Comparison of ENCODE assay signal across 9 cellular contexts in genomic region chr1:161647507-161648360, GRCh38. TPM values are rescaled to one million over a fixed set of nuclear protein-coding genes. Genes with fewer than 3 reads are reported as not detected.
DNase-seq lines count a peak whose midpoint lies in the region; ATAC-seq, FAIRE-seq and TF ChIP-seq lines count a peak whose summit lies in the region.
"Not testable (repeated sequence)": the region's sequence is repeated elsewhere in the genome, so short reads cannot be mapped to it uniquely, and the experiment has no call there.
"Had no signal": no experiment of that assay in that cellular context is flagged by ENCODE, and none has a peak within 500 bp of the region (broad histone marks: within the 10 kb centered on the region; RNA-seq: fewer than 3 reads in every experiment).

No MANE protein-coding gene starts in this region.

- WGBS in spleen, 5 donors = 53 to 64% (median 57%) methylated on average over 11 to 12 of the region's 13 CpGs

- not testable (repeated sequence) for H2AFZ ChIP-seq in OCI-LY3 (ENCODE audit: low read depth, low read length)

- not testable (repeated sequence) for H3K9me3 Mint-ChIP-seq in CD14-positive monocyte

- not testable (repeated sequence) for H3K4me3 ChIP-seq in LNCaP clone FGC (ENCODE audit: low read depth, low read length); adipocyte (ENCODE audit: low read length); lower lobe of right lung; spleen
- H3K4me3 ChIP-seq in OCI-LY3 (ENCODE audit: low read length) = peak overlapping the region; percentile 51

- not testable (repeated sequence) for H3K27ac Mint-ChIP-seq in CD14-positive monocyte

- H3K27me3 Mint-ChIP-seq in CD14-positive monocyte (ENCODE audit: low read depth in 3 of 3) = peaks cover 12 to 24% (median 18%) of the 10 kb centered on the region in 3 donors

- intact Hi-C loops in CD14-positive monocyte (cut with micrococcal nuclease); lower lobe of right lung (cut with DNase I); spleen (cut with DNase I; ENCODE audit: low total_unique reads): not testable (repeated sequence)

- ATAC-seq in lower lobe of right lung = peak; percentile 51 to 71

- peak; percentile 47 for TF ChIP-seq CTCF in CD14-positive monocyte (IDR thresholded peaks at IDR 0.05)
- peak; percentile 51 for TF ChIP-seq CTCF in LNCaP clone FGC (IDR thresholded peaks at IDR 0.05; ENCODE audit: control insufficient read depth, extremely low read depth, insufficient read depth)
- TF ChIP-seq CTCF in OCI-LY3 (IDR thresholded peaks at IDR 0.05; ENCODE audit: low read depth, low read length) = peak; percentile 80
- peak; percentile 32 for TF ChIP-seq CTCF in lower lobe of right lung (IDR thresholded peaks at IDR 0.05)
- TF ChIP-seq CTCF in spleen (IDR thresholded peaks at IDR 0.05 in 8 of 11, conservative IDR thresholded peaks at IDR 0.05 in 3 of 11) = peak in 9 of 11 experiments; percentile 14 to 56 (median 46)

- not testable (repeated sequence) for H4K20me1 ChIP-seq in OCI-LY3 (ENCODE audit: insufficient read depth, low read length)

- H3K27me3 ChIP-seq in OCI-LY3 (ENCODE audit: low read depth, low read length); adipocyte (replicated peaks; ENCODE audit: control insufficient read depth, insufficient read depth, low read length); lower lobe of right lung (ENCODE audit: low read depth); spleen (replicated peaks in 1 of 7): not testable (repeated sequence)

- H3K36me3 Mint-ChIP-seq in CD14-positive monocyte = not testable (repeated sequence)

- not testable (repeated sequence) for H3K9me3 ChIP-seq in OCI-LY3 (ENCODE audit: insufficient read depth, low read length); adipocyte (ENCODE audit: control insufficient read depth, low read length); lower lobe of right lung; spleen

- peaks cover 22% of the 10 kb centered on the region for H3K4me1 ChIP-seq in OCI-LY3 (ENCODE audit: low read length)
- not testable (repeated sequence) for H3K4me1 ChIP-seq in adipocyte (ENCODE audit: control insufficient read depth, insufficient read depth, low read length); lower lobe of right lung
- H3K4me1 ChIP-seq in spleen = peaks cover 0 to 20% (median 2%) of the 10 kb centered on the region in 6 donors

- DNase-seq in CD14-positive monocyte (ENCODE audit: low spot score); GM12892 (ENCODE audit: insufficient read length); LNCaP clone FGC (ENCODE audit: low read depth); lower lobe of right lung: not testable (repeated sequence)
- DNase-seq in adipocyte (ENCODE audit: low read depth) (peak; percentile 58), fibroblast of peridontal ligament (ENCODE audit: extremely low read depth) (peak; percentile 70), spleen (peak; percentile 71)

- H3K4me1 Mint-ChIP-seq in CD14-positive monocyte = peaks cover 29% of the 10 kb centered on the region

- not testable (repeated sequence) for H3K36me3 ChIP-seq in OCI-LY3 (replicated peaks; ENCODE audit: low read depth, low read length); adipocyte (ENCODE audit: control insufficient read depth, insufficient read depth, low read length, severe bottlenecking); lower lobe of right lung; spleen

- peak; percentile 88 for FAIRE-seq in GM12892 (lab: Jason Lieb, UNC)

- H3K27ac ChIP-seq in OCI-LY3 (ENCODE audit: low read length); lower lobe of right lung; spleen: not testable (repeated sequence)

- H3K4me3 Mint-ChIP-seq in CD14-positive monocyte = peak overlapping the region in 1 of 2 donors; percentile 46

- H3K4me2 ChIP-seq in OCI-LY3 (ENCODE audit: low read length) = peak overlapping the region; percentile 50

- not testable (repeated sequence) for H3K79me2 ChIP-seq in OCI-LY3 (ENCODE audit: low read length)

- H3K9ac ChIP-seq in OCI-LY3 (ENCODE audit: low read length) = peak overlapping the region; percentile 9; the same call in 1 of the 2 replicates
- H3K9ac ChIP-seq in adipocyte (ENCODE audit: low read length) = not testable (repeated sequence)

- TF ChIP-seq POLR2A in GM12892 (IDR thresholded peaks at IDR 0.05; ENCODE audit: low read depth, low read length); spleen (IDR thresholded peaks at IDR 0.05): not testable (repeated sequence)

RNA-seq across cellular contexts. Expression of gene FCGR2B, which starts 15.2 kb away (rescaled TPM):
- polyA plus RNA-seq in CD14-positive monocyte (10 to 100 TPM; 12.1 to 41.5 TPM), spleen (10 to 100 TPM; 43.7 to 66.7 (median 44.0) TPM)
- polyA plus RNA-seq in GM12892 (2012; ENCODE audit: missing spikeins) = 30.8 TPM
- total RNA-seq in lower lobe of right lung (31.9 TPM), spleen (10 to 100 TPM; 29.7 to 65.2 (median 38.6) TPM)

RNA-seq across cellular contexts. Expression of gene FCGR3B, which starts 16.8 kb away (rescaled TPM):
- polyA plus RNA-seq in CD14-positive monocyte (1 to 10 TPM in 1 of 2 donors, under 1 TPM in 1; 0.53 to 1.3 TPM), spleen (10 to 100 TPM in 2 of 3 donors, 1 to 10 TPM in 1; 2.2 to 29.2 (median 13.2) TPM)
- polyA plus RNA-seq in GM12892 (2012; ENCODE audit: missing spikeins) = not detected
- total RNA-seq in lower lobe of right lung (50.1 TPM), spleen (100 to 1,000 TPM in 4 of 7 donors, 10 to 100 TPM in 3; 39.1 to 268 (median 126) TPM)

RNA-seq across cellular contexts. Expression of gene FCRLA, which starts 59.3 kb away (rescaled TPM):
- polyA plus RNA-seq in CD14-positive monocyte (under 1 TPM; 0.39 to 0.51 TPM), spleen (100 to 1,000 TPM; 142 to 202 (median 192) TPM)
- 133 TPM for polyA plus RNA-seq in GM12892 (2012; ENCODE audit: missing spikeins)
- total RNA-seq in lower lobe of right lung (0.32 TPM), spleen (10 to 100 TPM; 28.0 to 68.1 (median 52.5) TPM)
- total RNA-seq: frontal cortex had no signal

Comparison
In these comparisons a context has a peak if more than half of its experiments do, and no peak if none do; other contexts are left out.
1. RNA of gene FCRLA, which starts 59.3 kb away (total RNA-seq): 28.0 to 68.1 TPM in spleen; 0.32 TPM in lower lobe of right lung (single experiment); every median in the first group is over 10 times any median in the second.
2. Peak in every context shown above with its lines, with median percentiles within 50 percentile points of each other: CTCF ChIP-seq.